ENCODE assay signal across 10 cellular contexts in the genomic region with DNA sequence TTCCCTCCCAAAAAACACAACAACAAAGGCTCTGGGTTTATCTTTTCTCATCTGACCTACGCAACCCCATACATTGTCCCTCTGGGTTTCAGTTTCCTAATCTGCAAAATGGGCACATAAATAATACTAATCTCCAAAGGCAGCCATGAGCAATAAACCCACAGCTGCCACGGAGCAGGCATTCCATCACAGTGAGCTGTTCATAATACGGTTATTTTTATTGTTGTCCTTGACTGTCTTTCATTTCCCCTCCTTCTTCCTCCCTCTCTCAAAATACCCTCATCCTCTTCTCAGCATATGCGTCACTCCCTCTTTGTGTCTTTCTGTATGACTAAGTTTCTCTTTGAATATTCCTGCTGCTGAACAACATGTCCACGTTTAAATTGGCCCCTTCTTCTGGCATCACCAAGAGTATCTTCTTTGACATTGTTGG.
DNase-seq lines count a peak whose midpoint lies in the region; ATAC-seq and TF ChIP-seq lines count a peak whose summit lies in the region.
"Had no signal": no experiment of that assay in that cellular context is flagged by ENCODE, and none has a peak within 500 bp of the region (broad histone marks: within the 10 kb centered on the region; RNA-seq: fewer than 3 reads in every experiment).

No MANE protein-coding gene starts in this region.

- H3K27ac Mint-ChIP-seq in activated T-helper 1 cell treated with anti-CD3 and anti-CD28 coated beads, Interleukin-12 subunit alpha, Interleukin-12 subunit beta, Interleukin-2, Interleukin-4 antibody, amounts not matched to agents 30 ng/mL and 10 ng/mL and 1 ng/mL, durations not matched to agents 14 hours and 24 hours and 36 hours = peak overlapping the region; percentile 62

- H3K27me3 Mint-ChIP-seq in activated T-helper 1 cell treated with anti-CD3 and anti-CD28 coated beads, Interleukin-12 subunit alpha, Interleukin-12 subunit beta, Interleukin-2, Interleukin-4 antibody, amounts not matched to agents 30 ng/mL and 10 ng/mL and 1 ng/mL, durations not matched to agents 14 hours and 24 hours and 36 hours (ENCODE audit: insufficient read depth) = no peaks in the 10 kb centered on the region

- intact Hi-C loops in activated T-helper 1 cell treated with anti-CD3 and anti-CD28 coated beads, Interleukin-12 subunit alpha, Interleukin-12 subunit beta, Interleukin-2, Interleukin-4 antibody, amounts not matched to agents 30 ng/mL and 10 ng/mL and 1 ng/mL, durations not matched to agents 14 hours and 24 hours and 36 hours (cut with micrococcal nuclease) = loop anchor here (1.0 to 2.0 kb wide), 8 partner anchors 8 to 329 kb away; no protein-coding TSS in a partner anchor
- intact Hi-C loops in uterus (cut with DNase I; ENCODE audit: low total_unique reads) (no loop called here), ovary (cut with DNase I) (no loop called here), testis (cut with DNase I; ENCODE audit: low total_unique reads) (no loop called here)

- WGBS in smooth muscle cell (ENCODE audit: low lambda C conversion rate) = 82% methylated on average over 5 of the region's 5 CpGs
- WGBS in ovary, 3 donors = 69 to 77% (median 69%) methylated on average over 5 of the region's 5 CpGs
- WGBS in testis, 2 donors = 74 to 81% methylated on average over 5 of the region's 5 CpGs

- TF ChIP-seq POLR2A in uterus (IDR thresholded peaks at IDR 0.05) (no peak), ovary (IDR thresholded peaks at IDR 0.05) (no peak), testis (IDR thresholded peaks at IDR 0.05) (no peak)

- H3K27me3 ChIP-seq in uterus = no peaks in the 10 kb centered on the region
- H3K27me3 ChIP-seq in smooth muscle cell (ENCODE audit: low read depth) = peaks cover 4% of the 10 kb centered on the region
- no peaks in the 10 kb centered on the region for H3K27me3 ChIP-seq in ovary
- H3K27me3 ChIP-seq in testis = no peaks in the 10 kb centered on the region

- H3K4me1 ChIP-seq in uterus (no peaks in the 10 kb centered on the region), smooth muscle cell (ENCODE audit: low read depth) (no peaks in the 10 kb centered on the region), ovary (ENCODE audit: insufficient read depth) (no peaks in the 10 kb centered on the region), testis (no peaks in the 10 kb centered on the region)

- ATAC-seq in GM18867 (IDR thresholded peaks at IDR 0.05; ENCODE audit: unreplicated experiment) (peak; percentile 72), HG03095 (IDR thresholded peaks at IDR 0.05; ENCODE audit: unreplicated experiment) (peak; percentile 46)

- DNase-seq in AG09309 (ENCODE audit: low read depth) (peak; percentile 10), uterus (no peak), smooth muscle cell (lab: John Stamatoyannopoulos, UW; ENCODE audit: unreplicated experiment) (no peak), ovary (no peak), testis (no peak)
- DNase-seq in activated T-helper 1 cell treated with anti-CD3 and anti-CD28 coated beads, Interleukin-12 subunit alpha, Interleukin-12 subunit beta, Interleukin-2, Interleukin-4 antibody, amounts not matched to agents 30 ng/mL and 10 ng/mL and 1 ng/mL, durations not matched to agents 14 hours and 24 hours and 36 hours (ENCODE audit: low spot score) = no peak
- DNase-seq: aorta, islet precursor cell had no signal

- TF ChIP-seq EP300 in ovary (IDR thresholded peaks at IDR 0.05) = no peak

- no peak overlapping the region for H3K4me2 ChIP-seq in smooth muscle cell

- H2AFZ ChIP-seq in smooth muscle cell (ENCODE audit: low read depth) = no peak overlapping the region

- H3K9me3 ChIP-seq in uterus (no peaks in the 10 kb centered on the region), smooth muscle cell (replicated peaks; ENCODE audit: low read depth) (no peaks in the 10 kb centered on the region), ovary (no peaks in the 10 kb centered on the region), testis (no peaks in the 10 kb centered on the region)

- no peaks in the 10 kb centered on the region for H3K36me3 ChIP-seq in uterus
- H3K36me3 ChIP-seq in smooth muscle cell (ENCODE audit: low read depth) = no peaks in the 10 kb centered on the region
- H3K36me3 ChIP-seq in ovary = no peaks in the 10 kb centered on the region
- H3K36me3 ChIP-seq in testis (ENCODE audit: low read depth, missing control alignments) = no peaks in the 10 kb centered on the region

- peak overlapping the region; percentile 24 for H3K4me3 Mint-ChIP-seq in activated T-helper 1 cell treated with anti-CD3 and anti-CD28 coated beads, Interleukin-12 subunit alpha, Interleukin-12 subunit beta, Interleukin-2, Interleukin-4 antibody, amounts not matched to agents 30 ng/mL and 10 ng/mL and 1 ng/mL, durations not matched to agents 14 hours and 24 hours and 36 hours

- peaks cover 9% of the 10 kb centered on the region for H3K36me3 Mint-ChIP-seq in activated T-helper 1 cell treated with anti-CD3 and anti-CD28 coated beads, Interleukin-12 subunit alpha, Interleukin-12 subunit beta, Interleukin-2, Interleukin-4 antibody, amounts not matched to agents 30 ng/mL and 10 ng/mL and 1 ng/mL, durations not matched to agents 14 hours and 24 hours and 36 hours (ENCODE audit: low read depth)

- H3K79me2 ChIP-seq in smooth muscle cell (ENCODE audit: low read depth) = no peaks in the 10 kb centered on the region

- H3K27ac ChIP-seq in uterus (no peak overlapping the region), smooth muscle cell (ENCODE audit: low read depth) (no peak overlapping the region), ovary (no peak overlapping the region), testis (no peak overlapping the region)

- peaks cover 27% of the 10 kb centered on the region for H3K4me1 Mint-ChIP-seq in activated T-helper 1 cell treated with anti-CD3 and anti-CD28 coated beads, Interleukin-12 subunit alpha, Interleukin-12 subunit beta, Interleukin-2, Interleukin-4 antibody, amounts not matched to agents 30 ng/mL and 10 ng/mL and 1 ng/mL, durations not matched to agents 14 hours and 24 hours and 36 hours (ENCODE audit: low read depth)

- H4K20me1 ChIP-seq in smooth muscle cell (ENCODE audit: low read depth) = no peaks in the 10 kb centered on the region

- H3K9ac ChIP-seq in smooth muscle cell (ENCODE audit: low read depth) = no peak overlapping the region

- peaks cover 15% of the 10 kb centered on the region for H3K9me3 Mint-ChIP-seq in activated T-helper 1 cell treated with anti-CD3 and anti-CD28 coated beads, Interleukin-12 subunit alpha, Interleukin-12 subunit beta, Interleukin-2, Interleukin-4 antibody, amounts not matched to agents 30 ng/mL and 10 ng/mL and 1 ng/mL, durations not matched to agents 14 hours and 24 hours and 36 hours

- H3K4me3 ChIP-seq in AG09309 (ENCODE audit: control insufficient read depth, low read depth, low read length) = no peak overlapping the region
- H3K4me3 ChIP-seq in uterus = no peak overlapping the region
- H3K4me3 ChIP-seq in smooth muscle cell = no peak overlapping the region
- H3K4me3 ChIP-seq in ovary = no peak overlapping the region
- no peak overlapping the region for H3K4me3 ChIP-seq in testis

- no peak for TF ChIP-seq CTCF in AG09309 (IDR thresholded peaks at IDR 0.05; ENCODE audit: control insufficient read depth, insufficient read depth, low read depth, low read length, missing control alignments)
- no peak for TF ChIP-seq CTCF in uterus (IDR thresholded peaks at IDR 0.05)
- TF ChIP-seq CTCF in smooth muscle cell (IDR thresholded peaks at IDR 0.05; ENCODE audit: borderline replicate concordance, insufficient read depth, poor library complexity, severe bottlenecking) = no peak
- no peak for TF ChIP-seq CTCF in ovary (IDR thresholded peaks at IDR 0.05)
- no peak for TF ChIP-seq CTCF in testis (IDR thresholded peaks at IDR 0.05)

- no peaks in the 10 kb centered on the region for H3F3A ChIP-seq in smooth muscle cell (ENCODE audit: low read depth)
